Comparison of ENCODE assay signal across 8 cellular contexts in the genomic region with DNA sequence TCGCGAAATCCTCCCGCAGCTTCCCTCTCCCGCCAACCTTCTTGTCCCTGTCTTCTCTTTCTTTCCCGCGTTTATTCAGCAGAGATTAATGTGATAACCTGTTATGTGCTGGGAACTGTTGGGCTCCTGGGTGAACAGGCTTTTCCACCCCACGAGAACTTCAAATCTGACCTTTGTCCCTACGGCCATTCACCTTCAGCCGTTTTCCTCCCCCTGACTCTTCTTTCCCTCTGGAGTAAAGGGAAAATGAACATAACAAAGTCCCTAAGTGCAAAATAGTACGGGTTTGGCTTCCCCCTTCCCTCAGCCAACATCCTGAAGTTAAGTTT. TPM values are rescaled to one million over a fixed set of nuclear protein-coding genes. Genes with fewer than 3 reads are reported as not detected.
A peak's percentile ranks its signal among the peaks of the same experiment; 100 is the strongest.
DNase-seq lines count a peak whose midpoint lies in the region; ATAC-seq and TF ChIP-seq lines count a peak whose summit lies in the region.

No MANE protein-coding gene starts in this region.

- H3K36me3 ChIP-seq in breast epithelium (no peaks in the 10 kb centered on the region), lower lobe of right lung (no peaks in the 10 kb centered on the region), upper lobe of right lung (no peaks in the 10 kb centered on the region)

- ATAC-seq in lower lobe of right lung = peak in 1 of 2 donors; percentile 4
- peak; percentile 2 for ATAC-seq in upper lobe of right lung
- ATAC-seq in sciatic nerve = no peak
- no peak for ATAC-seq in GM18861 (IDR thresholded peaks at IDR 0.05; ENCODE audit: unreplicated experiment)

- TF ChIP-seq POLR2A in breast epithelium (IDR thresholded peaks at IDR 0.05) = no peak

- H3K27me3 ChIP-seq in breast epithelium (no peaks in the 10 kb centered on the region), lower lobe of right lung (ENCODE audit: low read depth) (no peaks in the 10 kb centered on the region), upper lobe of right lung (no peaks in the 10 kb centered on the region)

- H3K9me3 ChIP-seq in breast epithelium (no peaks in the 10 kb centered on the region), lower lobe of right lung (no peaks in the 10 kb centered on the region), upper lobe of right lung (no peaks in the 10 kb centered on the region)

- peak overlapping the region; percentile 81 to 87 for H3K27ac ChIP-seq in breast epithelium
- H3K27ac ChIP-seq in lower lobe of right lung = peak overlapping the region; percentile 92
- peak overlapping the region; percentile 88 for H3K27ac ChIP-seq in upper lobe of right lung

- TF ChIP-seq CTCF in breast epithelium (IDR thresholded peaks at IDR 0.05) (no peak), lower lobe of right lung (IDR thresholded peaks at IDR 0.05) (no peak), upper lobe of right lung (IDR thresholded peaks at IDR 0.05) (no peak)

- peak overlapping the region; percentile 80 for H3K4me3 ChIP-seq in Jurkat, Clone E6-1 (ENCODE audit: low read length)
- H3K4me3 ChIP-seq in breast epithelium = peak overlapping the region; percentile 50 to 74 (median 65)
- peak overlapping the region; percentile 77 for H3K4me3 ChIP-seq in lower lobe of right lung
- peak overlapping the region; percentile 67 for H3K4me3 ChIP-seq in upper lobe of right lung

- DNase-seq in DMS 273 (lab: John Stamatoyannopoulos, UW; ENCODE audit: unreplicated experiment) = peak; percentile 63
- DNase-seq in DMS 273 treated with DMSO at 0.1 percent for 48 hours (lab: John Stamatoyannopoulos, UW) = no peak
- DNase-seq in Jurkat, Clone E6-1 (ENCODE audit: low read depth, low spot score) = no peak
- DNase-seq in breast epithelium (ENCODE audit: low spot score in 2 of 2) = no peak
- no peak for DNase-seq in lower lobe of right lung
- DNase-seq in upper lobe of right lung = no peak
- DNase-seq in sciatic nerve (ENCODE audit: low spot score) = no peak

- H3K4me1 ChIP-seq in breast epithelium (no peaks in the 10 kb centered on the region), lower lobe of right lung (peaks cover 6% of the 10 kb centered on the region), upper lobe of right lung (peaks cover 6% of the 10 kb centered on the region)

- intact Hi-C loops in breast epithelium (cut with DNase I; ENCODE audit: low total_unique reads) (no loop called here), lower lobe of right lung (cut with DNase I) (no loop called here), upper lobe of right lung (cut with DNase I) (no loop called here), sciatic nerve (cut with DNase I) (no loop called here)

RNA-seq across cellular contexts. Expression of a gene that starts 15.1 kb away (rescaled TPM):
- 428 TPM for polyA plus RNA-seq in Jurkat, Clone E6-1 (2012; ENCODE audit: insufficient read depth, insufficient read length)
- total RNA-seq in breast epithelium (10 to 100 TPM; 19.7 to 21.9 (median 20.5) TPM), lower lobe of right lung (23.4 TPM), upper lobe of right lung (27.0 TPM), sciatic nerve (15.0 TPM)

RNA-seq across cellular contexts. Expression of a gene that starts 24.1 kb away (rescaled TPM):
- polyA plus RNA-seq in Jurkat, Clone E6-1 (2012; ENCODE audit: insufficient read depth, insufficient read length) = 9.9 TPM
- total RNA-seq in breast epithelium (10 to 100 TPM in 2 of 3 donors, 1 to 10 TPM in 1; 6.6 to 18.7 (median 12.0) TPM), lower lobe of right lung (7.4 TPM), upper lobe of right lung (5.3 TPM), sciatic nerve (6.2 TPM)
